8 cellular contexts compared by ENCODE assay signal in the genomic region with DNA sequence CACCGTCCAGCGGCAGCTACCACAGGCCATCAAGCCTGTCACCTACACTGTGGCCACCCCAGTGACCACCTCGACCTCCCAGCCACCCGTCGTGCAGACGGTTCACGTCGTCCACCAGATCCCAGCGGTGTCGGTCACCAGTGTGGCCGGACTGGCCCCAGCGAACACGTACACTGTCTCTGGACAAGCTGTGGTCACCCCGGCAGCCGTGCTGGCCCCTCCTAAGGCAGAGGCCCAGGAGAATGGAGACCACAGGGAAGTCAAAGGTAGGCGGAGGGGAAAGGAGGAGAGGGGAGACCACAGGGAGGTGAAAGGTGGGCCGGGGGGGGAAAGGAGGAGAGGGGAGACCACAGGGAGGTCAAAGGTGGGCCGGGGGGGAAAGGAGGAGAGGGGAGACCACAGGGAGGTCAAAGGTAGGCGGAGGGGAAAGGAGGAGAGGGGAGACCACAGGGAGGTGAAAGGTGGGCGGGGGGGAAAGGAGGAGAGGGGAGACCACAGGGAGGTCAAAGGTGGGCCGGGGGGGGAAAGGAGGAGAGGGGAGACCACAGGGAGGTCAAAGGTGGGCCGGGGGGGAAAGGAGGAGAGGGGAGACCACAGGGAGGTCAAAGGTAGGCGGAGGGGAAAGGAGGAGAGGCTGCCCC.
DNase-seq lines count a peak whose midpoint lies in the region; ATAC-seq, FAIRE-seq and TF ChIP-seq lines count a peak whose summit lies in the region.
"Not testable (repeated sequence)": the region's sequence is repeated elsewhere in the genome, so short reads cannot be mapped to it uniquely, and the experiment has no call there.

No MANE protein-coding gene starts in this region.

- not testable (repeated sequence) for FAIRE-seq in pancreas (lab: Jason Lieb, UNC)

- 93 to 95% methylated on average over 23 of the region's 23 CpGs for WGBS in pancreas, 2 donors

- H3K9me3 Mint-ChIP-seq in CD8-positive, alpha-beta memory T cell; activated naive CD8-positive, alpha-beta T cell (ENCODE audit: low read depth); effector memory CD8-positive, alpha-beta T cell: not testable (repeated sequence)

- intact Hi-C loops in left colon (cut with DNase I, micrococcal nuclease); pancreas (cut with DNase I): not testable (repeated sequence)

- H3K36me3 Mint-ChIP-seq in CD8-positive, alpha-beta memory T cell = peaks cover 6 to 46% (median 7%) of the 10 kb centered on the region in 3 donors
- H3K36me3 Mint-ChIP-seq in activated naive CD8-positive, alpha-beta T cell = not testable (repeated sequence)
- H3K36me3 Mint-ChIP-seq in effector memory CD8-positive, alpha-beta T cell (ENCODE audit: insufficient read depth) = peaks cover 36% of the 10 kb centered on the region

- H3K27ac Mint-ChIP-seq in CD8-positive, alpha-beta memory T cell = peak overlapping the region; percentile 74 to 96 (median 90)
- peak overlapping the region; percentile 77 for H3K27ac Mint-ChIP-seq in activated naive CD8-positive, alpha-beta T cell
- peak overlapping the region; percentile 83 to 88 for H3K27ac Mint-ChIP-seq in effector memory CD8-positive, alpha-beta T cell

- CTCF ChIA-PET in CD8-positive, alpha-beta memory T cell (lab: Charles Lee) = not testable (repeated sequence)

- TF ChIP-seq CTCF in VCaP (conservative IDR thresholded peaks at IDR 0.05); pancreas (IDR thresholded peaks at IDR 0.05): not testable (repeated sequence)

- POLR2A ChIA-PET in CD8-positive, alpha-beta memory T cell (lab: Charles Lee) = not testable (repeated sequence)

- H3K27ac ChIP-seq in CD8-positive, alpha-beta memory T cell (ENCODE audit: low read depth, low read length); pancreas: not testable (repeated sequence)
- H3K27ac ChIP-seq in VCaP = peak overlapping the region; percentile 60
- peak overlapping the region; percentile 25 for H3K27ac ChIP-seq in temporal lobe (ENCODE audit: low read depth, low read length)

- H3K9me3 ChIP-seq in CD8-positive, alpha-beta memory T cell (ENCODE audit: low read length); pancreas: not testable (repeated sequence)

- not testable (repeated sequence) for H3K4me1 ChIP-seq in CD8-positive, alpha-beta memory T cell (ENCODE audit: insufficient read depth, low read length); pancreas

- H3K4me1 Mint-ChIP-seq in CD8-positive, alpha-beta memory T cell = peaks cover 9 to 23% (median 11%) of the 10 kb centered on the region in 3 donors
- H3K4me1 Mint-ChIP-seq in activated naive CD8-positive, alpha-beta T cell (ENCODE audit: low read depth) = peaks cover 12% of the 10 kb centered on the region
- H3K4me1 Mint-ChIP-seq in effector memory CD8-positive, alpha-beta T cell (ENCODE audit: low read depth in 2 of 2) = not testable (repeated sequence)

- not testable (repeated sequence) for ATAC-seq in effector memory CD8-positive, alpha-beta T cell (replicated peaks); left colon; pancreas

- DNase-seq in CD8-positive, alpha-beta memory T cell; effector memory CD8-positive, alpha-beta T cell: not testable (repeated sequence)
- DNase-seq in NCI-H345 (lab: John Stamatoyannopoulos, UW) (peak; percentile 25), left colon (peak; percentile 49 to 77), pancreas (peak in 4 of 6 donors; percentile 61 to 92 (median 74))

- H3K4me3 ChIP-seq in CD8-positive, alpha-beta memory T cell (ENCODE audit: low read length); pancreas: not testable (repeated sequence)

- not testable (repeated sequence) for H3K4me3 Mint-ChIP-seq in CD8-positive, alpha-beta memory T cell; activated naive CD8-positive, alpha-beta T cell; effector memory CD8-positive, alpha-beta T cell

- peaks cover 17% of the 10 kb centered on the region for H3K36me3 ChIP-seq in CD8-positive, alpha-beta memory T cell (ENCODE audit: insufficient read depth, low read length)
- H3K36me3 ChIP-seq in pancreas = peaks cover 0 to 11% (median 5%) of the 10 kb centered on the region in 3 donors

- H3K27me3 Mint-ChIP-seq in CD8-positive, alpha-beta memory T cell; activated naive CD8-positive, alpha-beta T cell; effector memory CD8-positive, alpha-beta T cell: not testable (repeated sequence)

- H3K27me3 ChIP-seq in CD8-positive, alpha-beta memory T cell (ENCODE audit: insufficient read depth, low read length, poor library complexity, severe bottlenecking); pancreas: not testable (repeated sequence)
